ENCODE assay signal across 15 cellular contexts in the genomic region with DNA sequence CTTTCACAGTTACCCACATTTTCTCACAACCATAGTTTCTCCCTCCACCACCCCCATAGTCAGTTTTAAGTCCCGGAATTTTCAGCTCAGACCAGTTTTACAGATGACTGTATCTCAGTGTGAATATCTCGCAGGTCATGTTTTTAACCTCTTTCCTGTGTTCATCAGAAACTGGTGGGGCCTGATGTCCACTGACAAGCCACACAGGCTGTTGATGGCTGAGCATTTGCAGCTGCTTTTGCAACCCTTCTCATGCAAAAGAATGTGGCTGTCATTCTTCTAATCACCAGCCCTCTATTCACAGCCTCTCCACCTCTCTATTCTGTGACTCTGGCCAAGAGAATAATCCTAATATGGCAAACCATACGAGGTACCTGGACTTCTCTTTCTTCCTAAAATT. TPM values are rescaled to one million over a fixed set of nuclear protein-coding genes. Genes with fewer than 3 reads are reported as not detected.
A peak's percentile ranks its signal among the peaks of the same experiment; 100 is the strongest.
DNase-seq lines count a peak whose midpoint lies in the region; ATAC-seq and TF ChIP-seq lines count a peak whose summit lies in the region.
"Had no signal": no experiment of that assay in that cellular context is flagged by ENCODE, and none has a peak within 500 bp of the region (broad histone marks: within the 10 kb centered on the region; RNA-seq: fewer than 3 reads in every experiment).

No MANE protein-coding gene starts in this region.

- ATAC-seq in GM18867 (IDR thresholded peaks at IDR 0.05; ENCODE audit: unreplicated experiment) (peak; percentile 35), HG02610 (IDR thresholded peaks at IDR 0.05; ENCODE audit: unreplicated experiment) (peak; percentile 50), T-helper 17 cell (no peak)
- ATAC-seq: left colon, SK-N-SH treated with all-trans-retinoic acid at 6 μM for 48 hours had no signal

- H3K27me3 Mint-ChIP-seq in T-helper 17 cell (no peaks in the 10 kb centered on the region), type B pancreatic cell (no peaks in the 10 kb centered on the region)
- H3K27me3 Mint-ChIP-seq: dendritic cell treated with granulocyte-macrophage colony-stimulating factor and Interleukin-4, amounts not matched to agents 40 ng/mL and 50 ng/mL, for 4 days had no signal

- H3K4me1 Mint-ChIP-seq in T-helper 17 cell (peaks cover 34% of the 10 kb centered on the region), type B pancreatic cell (ENCODE audit: unreplicated experiment) (no peaks in the 10 kb centered on the region)

- H3K9me3 Mint-ChIP-seq in type B pancreatic cell: no peaks in the 10 kb centered on the region
- H3K9me3 Mint-ChIP-seq: dendritic cell treated with granulocyte-macrophage colony-stimulating factor and Interleukin-4, amounts not matched to agents 40 ng/mL and 50 ng/mL, for 4 days; neural progenitor cell had no signal

- H3K9me3 ChIP-seq in T-helper 17 cell (ENCODE audit: control insufficient read depth, low read length, poor library complexity, severe bottlenecking): no peaks in the 10 kb centered on the region

- DNase-seq in T-helper 17 cell (no peak), iris pigment epithelial cell (ENCODE audit: low read depth) (peak; percentile 57), type B pancreatic cell (ENCODE audit: extremely low spot score, unreplicated experiment) (no peak), NCI-H526 (lab: John Stamatoyannopoulos, UW) (no peak), C1 segment of cervical spinal cord (lab: John Stamatoyannopoulos, UW) (no peak)
- DNase-seq in activated effector memory CD4-positive, alpha-beta T cell treated with Interleukin-2 at 50 U/mL for 16 hours: no peak
- DNase-seq: activated naive CD4-positive, alpha-beta T cell treated with anti-CD3 and anti-CD28 coated beads, Interleukin-2, amount 50 U/mL, for 16 hours; left colon; NCI-H1105; NCI-H82 had no signal

- TF ChIP-seq CTCF in type B pancreatic cell (conservative IDR thresholded peaks at IDR 0.05): no peak

- H3K4me3 Mint-ChIP-seq in T-helper 17 cell: no peak overlapping the region
- H3K4me3 Mint-ChIP-seq in type B pancreatic cell: no peak overlapping the region
- H3K4me3 Mint-ChIP-seq: dendritic cell treated with granulocyte-macrophage colony-stimulating factor and Interleukin-4, amounts not matched to agents 40 ng/mL and 50 ng/mL, for 4 days; neural progenitor cell had no signal

- H3K36me3 Mint-ChIP-seq in T-helper 17 cell (ENCODE audit: low read depth) (peaks cover 3% of the 10 kb centered on the region), type B pancreatic cell (peaks cover 22% of the 10 kb centered on the region)

- H3K27ac Mint-ChIP-seq in T-helper 17 cell: peak overlapping the region; percentile 21
- no peak overlapping the region for H3K27ac Mint-ChIP-seq in type B pancreatic cell
- H3K27ac Mint-ChIP-seq: dendritic cell treated with granulocyte-macrophage colony-stimulating factor and Interleukin-4, amounts not matched to agents 40 ng/mL and 50 ng/mL, for 4 days; neural progenitor cell had no signal

RNA-seq across cellular contexts. Expression of a gene that starts 8.5 kb away (rescaled TPM):
- total RNA-seq in T-helper 17 cell: 10 to 100 TPM; 22.3 to 27.4 TPM
- total RNA-seq in type B pancreatic cell (ENCODE audit: low replicate concordance): 33.1 and 46.8 TPM in 2 replicates
